ENCODE assay signal across 19 cellular contexts in the genomic region with DNA sequence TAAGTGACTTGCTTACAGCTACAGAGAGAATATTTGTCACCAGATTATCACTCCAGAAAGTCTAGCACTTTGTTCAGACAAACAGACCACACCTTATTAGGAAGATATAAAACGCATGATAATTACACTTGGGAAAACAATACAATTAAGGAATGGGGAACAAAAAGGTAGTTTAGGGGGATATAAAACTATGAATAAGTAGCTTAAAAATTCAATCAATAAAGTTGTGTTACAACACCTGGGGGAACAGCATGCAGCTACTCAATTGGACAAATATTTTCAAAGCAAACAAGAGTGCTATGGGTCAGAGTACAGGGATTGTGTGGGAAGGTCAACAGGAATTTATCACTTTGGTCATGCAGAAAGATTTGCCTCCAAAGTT. TPM values are rescaled to one million over a fixed set of nuclear protein-coding genes. Genes with fewer than 3 reads are reported as not detected.
A peak's percentile ranks its signal among the peaks of the same experiment; 100 is the strongest.
DNase-seq lines count a peak whose midpoint lies in the region; ATAC-seq and TF ChIP-seq lines count a peak whose summit lies in the region.
"Had no signal": no experiment of that assay in that cellular context is flagged by ENCODE, and none has a peak within 500 bp of the region (broad histone marks: within the 10 kb centered on the region; RNA-seq: fewer than 3 reads in every experiment).

No MANE protein-coding gene starts in this region.

- H4K20me1 ChIP-seq in PC-3 (ENCODE audit: low read length) = no peaks in the 10 kb centered on the region

- peak in 1 of 2 donors; percentile 2 for ATAC-seq in activated T-cell treated with anti-CD3 and anti-CD28 coated beads, Interleukin-2, amount 50 U/mL, for 72 hours (replicated peaks in 1 of 2)
- ATAC-seq in PC-3 (peak; percentile 80), HG02678 (IDR thresholded peaks at IDR 0.05; ENCODE audit: unreplicated experiment) (no peak), HG03432 (IDR thresholded peaks at IDR 0.05; ENCODE audit: unreplicated experiment) (no peak)
- no peak for ATAC-seq in activated T-helper 17 cell treated with anti-CD3 and anti-CD28 coated beads, Interleukin-2, amount 50 U/mL, for 72 hours (replicated peaks)
- ATAC-seq: HCT116, left colon had no signal

- peaks cover 37% of the 10 kb centered on the region for H3K4me1 Mint-ChIP-seq in activated T-cell treated with anti-CD3 and anti-CD28 coated beads, Interleukin-2, amount 50 U/mL, for 72 hours (ENCODE audit: low read depth)
- H3K4me1 Mint-ChIP-seq in activated T-helper 17 cell treated with anti-CD3 and anti-CD28 coated beads, Interleukin-2, amount 50 U/mL, for 72 hours = no peaks in the 10 kb centered on the region
- H3K4me1 Mint-ChIP-seq: activated CD4-positive, alpha-beta memory T cell treated with anti-CD3 and anti-CD28 coated beads, Interleukin-2, amount 10 ng/mL, durations not matched to agents 7 days and 5 days had no signal

- H3K4me3 ChIP-seq in PC-3 (ENCODE audit: low read length) = 0 out of 2 replicates have a peak overlapping the region, but pooled peaks have one; percentile 5
- H3K4me3 ChIP-seq in esophagus squamous epithelium = no peak overlapping the region
- H3K4me3 ChIP-seq in suprapubic skin = no peak overlapping the region
- H3K4me3 ChIP-seq: adrenal gland, esophagus muscularis mucosa, spleen had no signal

- TF ChIP-seq POLR2A in esophagus squamous epithelium (IDR thresholded peaks at IDR 0.05) (no peak), suprapubic skin (IDR thresholded peaks at IDR 0.05) (no peak)

- H3K9me2 ChIP-seq in PC-3 (replicated peaks; ENCODE audit: low read length) = no peaks in the 10 kb centered on the region

- H3K27me3 Mint-ChIP-seq in activated T-cell treated with anti-CD3 and anti-CD28 coated beads, Interleukin-2, amount 50 U/mL, for 72 hours (ENCODE audit: low read depth) = no peaks in the 10 kb centered on the region
- no peaks in the 10 kb centered on the region for H3K27me3 Mint-ChIP-seq in activated T-helper 17 cell treated with anti-CD3 and anti-CD28 coated beads, Interleukin-2, amount 50 U/mL, for 72 hours

- no peaks in the 10 kb centered on the region for H3F3A ChIP-seq in PC-3 (ENCODE audit: low read length, unreplicated experiment)

- peak overlapping the region; percentile 9 to 55 for H3K4me3 Mint-ChIP-seq in activated T-cell treated with anti-CD3 and anti-CD28 coated beads, Interleukin-2, amount 50 U/mL, for 72 hours
- no peak overlapping the region for H3K4me3 Mint-ChIP-seq in activated T-helper 17 cell treated with anti-CD3 and anti-CD28 coated beads, Interleukin-2, amount 50 U/mL, for 72 hours
- H3K4me3 Mint-ChIP-seq: activated CD4-positive, alpha-beta memory T cell treated with anti-CD3 and anti-CD28 coated beads, Interleukin-2, amount 10 ng/mL, durations not matched to agents 7 days and 5 days; nephron progenitor cell had no signal

- H3K27ac Mint-ChIP-seq in activated T-cell treated with anti-CD3 and anti-CD28 coated beads, Interleukin-2, amount 50 U/mL, for 72 hours = peak overlapping the region; percentile 39
- no peak overlapping the region for H3K27ac Mint-ChIP-seq in activated T-helper 17 cell treated with anti-CD3 and anti-CD28 coated beads, Interleukin-2, amount 50 U/mL, for 72 hours
- H3K27ac Mint-ChIP-seq: activated CD4-positive, alpha-beta memory T cell treated with anti-CD3 and anti-CD28 coated beads, Interleukin-2, amount 10 ng/mL, durations not matched to agents 7 days and 5 days had no signal

- H3K27ac ChIP-seq in PC-3 (ENCODE audit: low read length) (peak overlapping the region; percentile 80), esophagus squamous epithelium (peak overlapping the region; percentile 66 to 75 (median 72)), suprapubic skin (peak overlapping the region; percentile 74)
- H3K27ac ChIP-seq: spleen had no signal

- TF ChIP-seq CTCF in PC-3 (conservative IDR thresholded peaks at IDR 0.05; ENCODE audit: low read depth, low read length) = no peak
- no peak for TF ChIP-seq CTCF in esophagus squamous epithelium (IDR thresholded peaks at IDR 0.05)
- no peak for TF ChIP-seq CTCF in suprapubic skin (IDR thresholded peaks at IDR 0.05)

- H3K9me3 ChIP-seq in PC-3 (ENCODE audit: low read length) (no peaks in the 10 kb centered on the region), esophagus squamous epithelium (no peaks in the 10 kb centered on the region), suprapubic skin (no peaks in the 10 kb centered on the region)
- H3K9me3 ChIP-seq: adrenal gland, esophagus muscularis mucosa, spleen had no signal

- no peak overlapping the region for H2AFZ ChIP-seq in PC-3 (ENCODE audit: low read length)

- H3K9me3 Mint-ChIP-seq in activated T-cell treated with anti-CD3 and anti-CD28 coated beads, Interleukin-2, amount 50 U/mL, for 72 hours = no peaks in the 10 kb centered on the region
- no peaks in the 10 kb centered on the region for H3K9me3 Mint-ChIP-seq in activated T-helper 17 cell treated with anti-CD3 and anti-CD28 coated beads, Interleukin-2, amount 50 U/mL, for 72 hours
- H3K9me3 Mint-ChIP-seq: activated CD4-positive, alpha-beta memory T cell treated with anti-CD3 and anti-CD28 coated beads, Interleukin-2, amount 10 ng/mL, durations not matched to agents 7 days and 5 days; nephron progenitor cell had no signal

- H3K9ac ChIP-seq in PC-3 (ENCODE audit: low read length) = peak overlapping the region; percentile 20

- no peaks in the 10 kb centered on the region for H3K36me3 ChIP-seq in PC-3 (ENCODE audit: low read depth, low read length)
- H3K36me3 ChIP-seq in esophagus squamous epithelium = peaks cover 0 to 7% (median 0%) of the 10 kb centered on the region in 3 donors
- H3K36me3 ChIP-seq in suprapubic skin = peaks cover 4% of the 10 kb centered on the region
- H3K36me3 ChIP-seq: esophagus muscularis mucosa, spleen had no signal

- peak overlapping the region; percentile 66 for H3K4me2 ChIP-seq in PC-3 (ENCODE audit: low read length)

- H3K36me3 Mint-ChIP-seq in activated T-cell treated with anti-CD3 and anti-CD28 coated beads, Interleukin-2, amount 50 U/mL, for 72 hours (ENCODE audit: insufficient read depth in 2 of 2) = no peaks in the 10 kb centered on the region
- H3K36me3 Mint-ChIP-seq in activated T-helper 17 cell treated with anti-CD3 and anti-CD28 coated beads, Interleukin-2, amount 50 U/mL, for 72 hours (ENCODE audit: low read depth) = no peaks in the 10 kb centered on the region
- H3K36me3 Mint-ChIP-seq: CD4-positive, CD25-positive, alpha-beta regulatory T cell had no signal

- H3K27me3 ChIP-seq in PC-3 (ENCODE audit: low read length) (no peaks in the 10 kb centered on the region), esophagus squamous epithelium (no peaks in the 10 kb centered on the region), suprapubic skin (no peaks in the 10 kb centered on the region)
- H3K27me3 ChIP-seq: adrenal gland, esophagus muscularis mucosa, spleen had no signal

- H3K79me2 ChIP-seq in PC-3 (ENCODE audit: low read length) = no peaks in the 10 kb centered on the region

- H3K4me1 ChIP-seq in PC-3 (ENCODE audit: insufficient read depth, low read length) = peaks cover 55% of the 10 kb centered on the region
- peaks cover 0 to 14% (median 0%) of the 10 kb centered on the region in 3 donors for H3K4me1 ChIP-seq in esophagus squamous epithelium
- H3K4me1 ChIP-seq in suprapubic skin = peaks cover 15% of the 10 kb centered on the region
- H3K4me1 ChIP-seq: adrenal gland, spleen had no signal

- BruUV-seq in PC-3 (replicated peaks; lab: Mats Ljungman, UMichigan) = no TSS peak

- intact Hi-C loops in PC-3 (cut with micrococcal nuclease) (loop anchor here (1.0 to 5.0 kb wide), 4 partner anchors 10 to 80 kb away; no protein-coding TSS in a partner anchor), esophagus squamous epithelium (cut with DNase I) (no loop called here)

- no peak for TF ChIP-seq EP300 in suprapubic skin (IDR thresholded peaks at IDR 0.05)

- DNase-seq in activated T-cell treated with anti-CD3 and anti-CD28 coated beads, Interleukin-2, amount 50 U/mL, for 72 hours = no peak
- no peak for DNase-seq in activated T-cell treated with anti-CD3 and anti-CD28 coated beads, Interleukin-2, amount 50 U/mL, for 1 hour
- DNase-seq in PC-3 (peak; percentile 72), esophagus squamous epithelium (lab: John Stamatoyannopoulos, UW) (no peak), suprapubic skin (ENCODE audit: low spot score in 2 of 2) (no peak)
- DNase-seq: activated CD4-positive, alpha-beta memory T cell treated with anti-CD3 and anti-CD28 coated beads, Interleukin-2, amount 10 ng/mL, durations not matched to agents 7 days and 5 days; left colon; midbrain; NCI-H187 treated with DMSO at 0.1 percent for 48 hours; nephron progenitor cell; posterior cingulate gyrus; spleen had no signal

- POLR2A ChIA-PET in PC-3 (lab: Charles Lee; ENCODE audit: unreplicated experiment) = interaction anchor here (0.5 to 0.8 kb wide), 4 partner anchors 9 to 1415 kb away, joined by 4 to 5 read pairs (median 4); no protein-coding TSS in a partner anchor

- CTCF ChIA-PET in PC-3 (lab: Charles Lee) = no interaction called here

- WGBS in esophagus squamous epithelium, 2 donors = 38 to 48% methylated on average over 1 of the region's 1 CpG
- 46% methylated on average over 1 of the region's 1 CpG for WGBS in suprapubic skin

RNA-seq across cellular contexts. Expression of a gene that starts 15.1 kb away (rescaled TPM):
- total RNA-seq in activated T-cell treated with anti-CD3 and anti-CD28 coated beads, Interleukin-2, amount 50 U/mL, for 72 hours = 10 to 100 TPM in 1 of 2 donors, 1 to 10 TPM in 1; 1.6 to 12.3 TPM
- total RNA-seq in PC-3 (2014; rRNA removed) = 6.8 and 9.6 TPM in 2 replicates
- 10 to 100 TPM; 34.8 to 59.6 (median 45.4) TPM for total RNA-seq in esophagus squamous epithelium
- total RNA-seq in suprapubic skin = 100 to 1,000 TPM; 524 to 822 (median 675) TPM
- total RNA-seq in activated T-helper 17 cell treated with anti-CD3 and anti-CD28 coated beads, Interleukin-2, amount 50 U/mL, for 72 hours = under 1 TPM; 0.11 to 0.61 TPM
- total RNA-seq: activated CD4-positive, alpha-beta memory T cell treated with anti-CD3 and anti-CD28 coated beads, Interleukin-2, amount 10 ng/mL, durations not matched to agents 7 days and 5 days had no signal

Comparison
In these comparisons a context has a peak if more than half of its experiments do, and no peak if none do; other contexts are left out.
1. RNA of a gene that starts 15.1 kb away (total RNA-seq): 524 to 822 TPM in suprapubic skin; 34.8 to 59.6 TPM in esophagus squamous epithelium, 1.6 to 12.3 TPM in activated T-cell treated with anti-CD3 and anti-CD28 coated beads, Interleukin-2, amount 50 U/mL, for 72 hours, 6.8 to 9.6 TPM in PC-3 and 0.11 to 0.61 TPM in activated T-helper 17 cell treated with anti-CD3 and anti-CD28 coated beads, Interleukin-2, amount 50 U/mL, for 72 hours; every median in the first group is over 4 times any median in the second.
2. Peak in every context shown above with its lines, with median percentiles within 50 percentile points of each other: H3K27ac ChIP-seq.